In genomic region chr11:73597956-73598718, GRCh38 we compare ENCODE assay signal across 8 cellular contexts. TPM values are rescaled to one million over a fixed set of nuclear protein-coding genes. Genes with fewer than 3 reads are reported as not detected.
A peak's percentile ranks its signal among the peaks of the same experiment; 100 is the strongest.
DNase-seq lines count a peak whose midpoint lies in the region; ATAC-seq, FAIRE-seq and TF ChIP-seq lines count a peak whose summit lies in the region.

FAM168A (minus strand) TSS chr11:73598112; CDS start chr11:73468474, 129,638 bp downstream.

- WGBS in psoas muscle, 3 donors = 0% methylated on average over 36 to 64 of the region's 64 CpGs

- H3K36me3 ChIP-seq in right atrium auricular region (no peaks in the 10 kb centered on the region), psoas muscle (ENCODE audit: insufficient read depth in 1 of 2, low read depth in 1 of 2) (no peaks in the 10 kb centered on the region)

- H3K9me3 ChIP-seq in right atrium auricular region (no peaks in the 10 kb centered on the region), psoas muscle (no peaks in the 10 kb centered on the region)

- peak; percentile 96 for DNase-seq in NCI-H187 treated with DMSO at 0.1 percent for 48 hours (lab: John Stamatoyannopoulos, UW)
- DNase-seq in anterior cingulate cortex (lab: John Stamatoyannopoulos, UW) = peak; percentile 80 to 99 (median 95)
- peak; percentile 87 for DNase-seq in right atrium auricular region (ENCODE audit: low spot score)
- peak; percentile 96 to 98 for DNase-seq in psoas muscle
- DNase-seq in urothelium cell line (ENCODE audit: low spot score) = peak; percentile 97

- ATAC-seq in GM18499 (IDR thresholded peaks at IDR 0.05; ENCODE audit: insufficient read depth, unreplicated experiment) (peak; percentile 46), HG02943 (IDR thresholded peaks at IDR 0.05; ENCODE audit: low read depth, unreplicated experiment) (peak; percentile 79), psoas muscle (peak; percentile 96 to 98 (median 96))

- TF ChIP-seq CTCF in right atrium auricular region (IDR thresholded peaks at IDR 0.05) (peak in 1 of 2 donors; percentile 35), psoas muscle (IDR thresholded peaks at IDR 0.05) (peak; percentile 35)

- H3K4me3 ChIP-seq in right atrium auricular region (peak within 1 kb of the TSS; percentile 85 to 98), psoas muscle (peak within 1 kb of the TSS; percentile 82)

- H3K27me3 ChIP-seq in right atrium auricular region (no peaks in the 10 kb centered on the region), psoas muscle (ENCODE audit: insufficient read depth in 3 of 3, low read length in 2 of 3) (no peaks in the 10 kb centered on the region)

- peak within 1 kb of the TSS; percentile 88 to 89 for H3K27ac ChIP-seq in right atrium auricular region
- H3K27ac ChIP-seq in psoas muscle = peak within 1 kb of the TSS; percentile 82

- peak; percentile 63 for FAIRE-seq in urothelium cell line (lab: Jason Lieb, UNC)

- H3K4me1 ChIP-seq in right atrium auricular region (peaks cover 0 to 21% of the 10 kb centered on the region in 2 donors), psoas muscle (peaks cover 18% of the 10 kb centered on the region)

- intact Hi-C loops in T-helper 2 cell treated with Interferon-gamma antibody and Interleukin-4, amounts not matched to agents 100 ng/mL and 5 ng/mL, for 36 hours (cut with micrococcal nuclease) = loop anchor here (1.0 to 5.0 kb wide), 11 partner anchors 49 to 894 kb away; partner anchors contain the start of genes C2CD3, FCHSD2, LIPT2 and PGM2L1
- intact Hi-C loops in psoas muscle (cut with DNase I) = no loop called here

RNA-seq across cellular contexts. Expression of gene FAM168A, which starts in this region (rescaled TPM):
- total RNA-seq in T-helper 2 cell treated with Interferon-gamma antibody and Interleukin-4, amounts not matched to agents 100 ng/mL and 5 ng/mL, for 36 hours = 23.1 and 25.9 TPM in 2 replicates
- total RNA-seq in right atrium auricular region (10 to 100 TPM; 30.9 to 40.8 TPM), psoas muscle (10 to 100 TPM; 13.8 to 28.6 (median 21.2) TPM)
- polyA plus RNA-seq in psoas muscle = 10 to 100 TPM in 1 of 3 donors, 1 to 10 TPM in 2; 5.3 to 18.9 (median 6.3) TPM

Comparison
In these comparisons a context has a peak if more than half of its experiments do, and no peak if none do; other contexts are left out.
1. Peak in every context shown above with its lines: DNase-seq, ATAC-seq, H3K4me3 ChIP-seq and H3K27ac ChIP-seq.
2. ATAC-seq: peak in every context shown above with its lines; median percentile 96 in psoas muscle; 79 in HG02943; 46 in GM18499.